ENCODE assay signal across 7 cellular contexts in genomic region chr14:69065934-69066333, GRCh38.
DNase-seq lines count a peak whose midpoint lies in the region; ATAC-seq, FAIRE-seq and TF ChIP-seq lines count a peak whose summit lies in the region.
"Not testable (repeated sequence)": the region's sequence is repeated elsewhere in the genome, so short reads cannot be mapped to it uniquely, and the experiment has no call there.

No MANE protein-coding gene starts in this region.

- not testable (repeated sequence) for TF ChIP-seq EP300 in A549 (IDR thresholded peaks at IDR 0.05); HepG2 (IDR thresholded peaks at IDR 0.05; ENCODE audit: low read depth in 2 of 2, low read length in 2 of 2); HepG2 (CRISPR knock-in tag; IDR thresholded peaks at IDR 0.05; ENCODE audit: borderline replicate concordance)

- intact Hi-C loops in activated T-helper 2 cell treated with anti-CD3 and anti-CD28 coated beads, Interferon-gamma antibody, Interleukin-2, Interleukin-4, amounts not matched to agents 10 μg/mL and 5 μg/mL and 100 μg/mL, durations not matched to agents 14 hours and 24 hours and 36 hours (cut with micrococcal nuclease); HepG2 (cut with micrococcal nuclease; ENCODE audit: unreplicated experiment): not testable (repeated sequence)

- H3K9ac ChIP-seq in OCI-LY3 (ENCODE audit: low read length); astrocyte (ENCODE audit: low read length); HepG2 (ENCODE audit: insufficient read depth, low read depth, low read length): not testable (repeated sequence)

- not testable (repeated sequence) for H3K9me3 ChIP-seq in A549; OCI-LY3 (ENCODE audit: insufficient read depth, low read length); astrocyte (ENCODE audit: insufficient read depth, low read depth, low read length); HepG2 (ENCODE audit: low read length)

- not testable (repeated sequence) for TF ChIP-seq RAD21 in A549 (conservative IDR thresholded peaks at IDR 0.05 in 1 of 2, IDR thresholded peaks at IDR 0.05 in 1 of 2); HepG2 (CRISPR knock-in tag; IDR thresholded peaks at IDR 0.05)

- not testable (repeated sequence) for H3K27ac ChIP-seq in A549; OCI-LY3 (ENCODE audit: low read length); astrocyte (ENCODE audit: low read depth, low read length); HepG2 (ENCODE audit: extremely low read length, insufficient read depth, low read length)

- H3K36me3 ChIP-seq in OCI-LY3 (replicated peaks; ENCODE audit: low read depth, low read length) (peaks cover 34% of the 10 kb centered on the region), astrocyte (ENCODE audit: insufficient read depth, low read length) (peaks cover 12% of the 10 kb centered on the region), HepG2 (replicated peaks in 1 of 2; ENCODE audit: control insufficient read depth in 1 of 2, insufficient read depth in 2 of 2, low read length in 2 of 2) (peaks cover 12 to 23% of the 10 kb centered on the region in 2 experiments; a peak in 4 of 5 replicates)

- ATAC-seq in A549; HepG2; stimulated activated effector memory CD8-positive, alpha-beta T cell treated with anti-CD3 and anti-CD28 coated beads, Interleukin-12 subunit alpha, Interleukin-12 subunit beta, amount 100 ng/mL, for 72 hours: not testable (repeated sequence)

- TF ChIP-seq CTCF in A549 (IDR thresholded peaks at IDR 0.05); OCI-LY3 (IDR thresholded peaks at IDR 0.05; ENCODE audit: low read depth, low read length); astrocyte (IDR thresholded peaks at IDR 0.05; ENCODE audit: insufficient read depth, low read depth, low read length); HepG2 (CRISPR knock-in tag; IDR thresholded peaks at IDR 0.05): not testable (repeated sequence)

- peaks cover 77% of the 10 kb centered on the region for H3K36me3 Mint-ChIP-seq in activated T-cell treated with anti-CD3 and anti-CD28 coated beads, Interleukin-2, amount 50 U/mL, for 24 hours (ENCODE audit: low read depth)
- peaks cover 51% of the 10 kb centered on the region for H3K36me3 Mint-ChIP-seq in activated T-helper 2 cell treated with anti-CD3 and anti-CD28 coated beads, Interferon-gamma antibody, Interleukin-2, Interleukin-4, amounts not matched to agents 10 μg/mL and 5 μg/mL and 100 μg/mL, durations not matched to agents 14 hours and 24 hours and 36 hours (ENCODE audit: low read depth)
- H3K36me3 Mint-ChIP-seq in astrocyte (ENCODE audit: low read depth, unreplicated experiment) = peaks cover 20% of the 10 kb centered on the region
- peaks cover 75% of the 10 kb centered on the region for H3K36me3 Mint-ChIP-seq in stimulated activated effector memory CD8-positive, alpha-beta T cell treated with anti-CD3 and anti-CD28 coated beads, Interleukin-12 subunit alpha, Interleukin-12 subunit beta, amount 100 ng/mL, for 72 hours

- DNase-seq in A549 (ENCODE audit: low read depth in 1 of 2, low spot score in 1 of 2); activated T-cell treated with anti-CD3 and anti-CD28 coated beads, Interleukin-2, amount 50 U/mL, for 24 hours; activated T-helper 2 cell treated with anti-CD3 and anti-CD28 coated beads, Interferon-gamma antibody, Interleukin-2, Interleukin-4, amounts not matched to agents 10 μg/mL and 5 μg/mL and 100 μg/mL, durations not matched to agents 14 hours and 24 hours and 36 hours (ENCODE audit: low spot score); astrocyte (ENCODE audit: low read depth); HepG2 (ENCODE audit: low spot score); stimulated activated effector memory CD8-positive, alpha-beta T cell treated with anti-CD3 and anti-CD28 coated beads, Interleukin-12 subunit alpha, Interleukin-12 subunit beta, amount 100 ng/mL, for 72 hours (ENCODE audit: low spot score in 2 of 2): not testable (repeated sequence)

- H3K4me2 ChIP-seq in A549; astrocyte (ENCODE audit: low read length); HepG2 (ENCODE audit: low read depth, low read length): not testable (repeated sequence)
- peak overlapping the region; percentile 51; the same call in 1 of the 2 replicates for H3K4me2 ChIP-seq in OCI-LY3 (ENCODE audit: low read length)

- not testable (repeated sequence) for H3K27me3 ChIP-seq in OCI-LY3 (ENCODE audit: low read depth, low read length); astrocyte (ENCODE audit: insufficient read depth, low read length); HepG2 (ENCODE audit: control insufficient read depth in 1 of 2, insufficient read depth in 2 of 2, low read length in 2 of 2)

- FAIRE-seq in A549 (lab: Jason Lieb, UNC); astrocyte (lab: Jason Lieb, UNC); HepG2 (lab: Jason Lieb, UNC): not testable (repeated sequence)

- H4K20me1 ChIP-seq in OCI-LY3 (ENCODE audit: insufficient read depth, low read length) = peaks cover 16% of the 10 kb centered on the region; the same call in 1 of the 2 replicates
- H4K20me1 ChIP-seq in astrocyte (ENCODE audit: insufficient read depth, low read length); HepG2 (ENCODE audit: insufficient read depth, low read length): not testable (repeated sequence)

- H3K4me3 Mint-ChIP-seq in activated T-cell treated with anti-CD3 and anti-CD28 coated beads, Interleukin-2, amount 50 U/mL, for 24 hours; activated T-helper 2 cell treated with anti-CD3 and anti-CD28 coated beads, Interferon-gamma antibody, Interleukin-2, Interleukin-4, amounts not matched to agents 10 μg/mL and 5 μg/mL and 100 μg/mL, durations not matched to agents 14 hours and 24 hours and 36 hours (ENCODE audit: low read depth); astrocyte (ENCODE audit: unreplicated experiment); stimulated activated effector memory CD8-positive, alpha-beta T cell treated with anti-CD3 and anti-CD28 coated beads, Interleukin-12 subunit alpha, Interleukin-12 subunit beta, amount 100 ng/mL, for 72 hours: not testable (repeated sequence)

- POLR2A ChIA-PET in A549 (lab: Yijun Ruan, JAX); HepG2 (lab: Yijun Ruan, JAX): not testable (repeated sequence)

- 95% methylated on average over 4 of the region's 4 CpGs for WGBS in A549 (ENCODE audit: missing lambda C conversion rate)
- 98% methylated on average over 4 of the region's 4 CpGs for WGBS in HepG2 (ENCODE audit: low lambda C conversion rate)

- H3K27ac Mint-ChIP-seq in activated T-cell treated with anti-CD3 and anti-CD28 coated beads, Interleukin-2, amount 50 U/mL, for 24 hours = peak overlapping the region; percentile 33
- H3K27ac Mint-ChIP-seq in activated T-helper 2 cell treated with anti-CD3 and anti-CD28 coated beads, Interferon-gamma antibody, Interleukin-2, Interleukin-4, amounts not matched to agents 10 μg/mL and 5 μg/mL and 100 μg/mL, durations not matched to agents 14 hours and 24 hours and 36 hours = peak overlapping the region; percentile 8
- peak overlapping the region; percentile 12 for H3K27ac Mint-ChIP-seq in astrocyte (ENCODE audit: unreplicated experiment)
- H3K27ac Mint-ChIP-seq in stimulated activated effector memory CD8-positive, alpha-beta T cell treated with anti-CD3 and anti-CD28 coated beads, Interleukin-12 subunit alpha, Interleukin-12 subunit beta, amount 100 ng/mL, for 72 hours = peak overlapping the region; percentile 21

- TF ChIP-seq POLR2A in A549 (IDR thresholded peaks at IDR 0.05; ENCODE audit: low read length); HepG2 (IDR thresholded peaks at IDR 0.05; ENCODE audit: insufficient read depth in 1 of 2, low read depth in 2 of 2, low read length in 2 of 2): not testable (repeated sequence)

- H3K4me1 Mint-ChIP-seq in activated T-cell treated with anti-CD3 and anti-CD28 coated beads, Interleukin-2, amount 50 U/mL, for 24 hours (ENCODE audit: low read depth) = peaks cover 26% of the 10 kb centered on the region
- peaks cover 13% of the 10 kb centered on the region for H3K4me1 Mint-ChIP-seq in activated T-helper 2 cell treated with anti-CD3 and anti-CD28 coated beads, Interferon-gamma antibody, Interleukin-2, Interleukin-4, amounts not matched to agents 10 μg/mL and 5 μg/mL and 100 μg/mL, durations not matched to agents 14 hours and 24 hours and 36 hours (ENCODE audit: low read depth)
- H3K4me1 Mint-ChIP-seq in astrocyte (ENCODE audit: low read depth, unreplicated experiment) = peaks cover 24% of the 10 kb centered on the region
- H3K4me1 Mint-ChIP-seq in stimulated activated effector memory CD8-positive, alpha-beta T cell treated with anti-CD3 and anti-CD28 coated beads, Interleukin-12 subunit alpha, Interleukin-12 subunit beta, amount 100 ng/mL, for 72 hours = peaks cover 27% of the 10 kb centered on the region

- in situ Hi-C loops in HepG2 (cut with HindIII; ENCODE audit: extremely low pct_ligation_motif_present, low pct_unique_long_range_greater_than_20kb) = not testable (repeated sequence)

- H3K4me3 ChIP-seq in A549; OCI-LY3 (ENCODE audit: low read length); astrocyte (ENCODE audit: insufficient read depth, low read depth, low read length); HepG2 (replicated peaks in 1 of 3; ENCODE audit: insufficient read depth in 1 of 3, low read depth in 2 of 3, low read length in 3 of 3): not testable (repeated sequence)

- not testable (repeated sequence) for BruUV-seq in HepG2 (replicated peaks; lab: Mats Ljungman, UMichigan)

- not testable (repeated sequence) for H3K9me3 Mint-ChIP-seq in activated T-cell treated with anti-CD3 and anti-CD28 coated beads, Interleukin-2, amount 50 U/mL, for 24 hours; activated T-helper 2 cell treated with anti-CD3 and anti-CD28 coated beads, Interferon-gamma antibody, Interleukin-2, Interleukin-4, amounts not matched to agents 10 μg/mL and 5 μg/mL and 100 μg/mL, durations not matched to agents 14 hours and 24 hours and 36 hours; astrocyte (ENCODE audit: unreplicated experiment); stimulated activated effector memory CD8-positive, alpha-beta T cell treated with anti-CD3 and anti-CD28 coated beads, Interleukin-12 subunit alpha, Interleukin-12 subunit beta, amount 100 ng/mL, for 72 hours

- not testable (repeated sequence) for H3K79me2 ChIP-seq in OCI-LY3 (ENCODE audit: low read length); astrocyte (ENCODE audit: insufficient read depth, low read length); HepG2 (ENCODE audit: insufficient read depth, low read length)

- not testable (repeated sequence) for H3K27me3 Mint-ChIP-seq in activated T-cell treated with anti-CD3 and anti-CD28 coated beads, Interleukin-2, amount 50 U/mL, for 24 hours; activated T-helper 2 cell treated with anti-CD3 and anti-CD28 coated beads, Interferon-gamma antibody, Interleukin-2, Interleukin-4, amounts not matched to agents 10 μg/mL and 5 μg/mL and 100 μg/mL, durations not matched to agents 14 hours and 24 hours and 36 hours (ENCODE audit: low read depth); astrocyte (ENCODE audit: low read depth, unreplicated experiment)

- H2AFZ ChIP-seq in OCI-LY3 (ENCODE audit: low read depth, low read length); astrocyte (ENCODE audit: low read depth, low read length); HepG2 (ENCODE audit: low read length): not testable (repeated sequence)

- CTCF ChIA-PET in A549 (lab: Yijun Ruan, JAX) = interaction anchor here (2.8 kb wide), 1 partner anchor 154 kb away, joined by 9 read pairs; no protein-coding TSS in a partner anchor
- CTCF ChIA-PET in HepG2 (lab: Yijun Ruan, JAX; ENCODE audit: low intra/inter-chr PET ratio, low total read pairs) = not testable (repeated sequence)

- H3K4me1 ChIP-seq in A549 = peaks cover 12% of the 10 kb centered on the region
- H3K4me1 ChIP-seq in OCI-LY3 (ENCODE audit: low read length) = peaks cover 19% of the 10 kb centered on the region
- H3K4me1 ChIP-seq in astrocyte (ENCODE audit: insufficient read depth, low read length); HepG2 (ENCODE audit: insufficient read depth, low read length): not testable (repeated sequence)
